ENCODE assay signal across 13 cellular contexts in genomic region chr19:3881272-3882040, GRCh38. TPM values are rescaled to one million over a fixed set of nuclear protein-coding genes. Genes with fewer than 3 reads are reported as not detected.
A peak's percentile ranks its signal among the peaks of the same experiment; 100 is the strongest.
DNase-seq lines count a peak whose midpoint lies in the region; ATAC-seq and TF ChIP-seq lines count a peak whose summit lies in the region.
"Had no signal": no experiment of that assay in that cellular context is flagged by ENCODE, and none has a peak within 500 bp of the region (broad histone marks: within the 10 kb centered on the region; RNA-seq: fewer than 3 reads in every experiment).

No MANE protein-coding gene starts in this region.

- peak overlapping the region; percentile 47 for H3K27ac ChIP-seq in VCaP
- no peak overlapping the region for H3K27ac ChIP-seq in transverse colon
- H3K27ac ChIP-seq: HL-60 had no signal

- intact Hi-C loops in transverse colon (cut with DNase I; ENCODE audit: low total_unique reads) = no loop called here

- no peaks in the 10 kb centered on the region for H3K79me2 ChIP-seq in Loucy (ENCODE audit: insufficient read depth, low read length)

- no peaks in the 10 kb centered on the region for H3K9me3 ChIP-seq in Loucy (ENCODE audit: insufficient read depth, low read depth, low read length)
- no peaks in the 10 kb centered on the region for H3K9me3 ChIP-seq in transverse colon

- H3K4me1 ChIP-seq in Loucy (ENCODE audit: insufficient read depth, low read length, poor library complexity, severe bottlenecking) = no peaks in the 10 kb centered on the region
- peaks cover 0 to 5% (median 0%) of the 10 kb centered on the region in 4 donors for H3K4me1 ChIP-seq in transverse colon

- ATAC-seq in naive B cell (ENCODE audit: low read depth in 2 of 2) = peak; percentile 51 to 70
- no peak for ATAC-seq in HG02678 (IDR thresholded peaks at IDR 0.05; ENCODE audit: unreplicated experiment)
- ATAC-seq: naive thymus-derived CD4-positive, alpha-beta T cell had no signal

- peak overlapping the region; percentile 64; the same call in 1 of the 2 replicates for H2AFZ ChIP-seq in Loucy (ENCODE audit: low read length)

- 8 to 13% methylated on average over 12 to 30 of the region's 31 CpGs for WGBS in transverse colon (ENCODE audit: low coverage in 1 of 2), 2 donors

- H3K27ac Mint-ChIP-seq in naive B cell = peak overlapping the region in 1 of 6 donors; percentile 35
- H3K27ac Mint-ChIP-seq: activated B cell treated with CpG ODN at 0.5 μM for 24 hours; naive thymus-derived CD4-positive, alpha-beta T cell had no signal

- TF ChIP-seq CTCF in Loucy (conservative IDR thresholded peaks at IDR 0.05; ENCODE audit: low read length) (no peak), VCaP (conservative IDR thresholded peaks at IDR 0.05) (no peak), transverse colon (IDR thresholded peaks at IDR 0.05) (no peak)

- H3K9ac ChIP-seq in Loucy (ENCODE audit: low read depth, low read length, poor library complexity, severe bottlenecking) = no peak overlapping the region

- in situ Hi-C loops in transverse colon (cut with MboI; ENCODE audit: low pct_ligation_motif_present in 1 of 4, low pct_unique_long_range_greater_than_20kb in 1 of 4, low sequenced_read_pairs in 3 of 4) = no loop called here

- peak; percentile 55 for DNase-seq in D341Med (ENCODE audit: low spot score)
- no peak for DNase-seq in naive B cell
- no peak for DNase-seq in transverse colon
- no peak for DNase-seq in activated gamma-delta T cell (lab: John Stamatoyannopoulos, UW)
- no peak for DNase-seq in GM19240 (ENCODE audit: insufficient read length, low spot score)
- DNase-seq: activated B cell treated with CpG ODN at 0.5 μM for 24 hours; naive thymus-derived CD4-positive, alpha-beta T cell had no signal

- TF ChIP-seq EP300 in transverse colon (IDR thresholded peaks at IDR 0.05; ENCODE audit: low read depth) = no peak

- H3K4me3 ChIP-seq in Loucy (ENCODE audit: low read length, poor library complexity, severe bottlenecking) = peak overlapping the region; percentile 20
- H3K4me3 ChIP-seq in transverse colon = no peak overlapping the region

- H3F3A ChIP-seq in Loucy (ENCODE audit: low read depth) = no peaks in the 10 kb centered on the region

- H3K27me3 Mint-ChIP-seq in naive B cell = peaks cover 19 to 68% (median 36%) of the 10 kb centered on the region in 3 donors

- no peaks in the 10 kb centered on the region for H3K9me2 ChIP-seq in Loucy (replicated peaks; ENCODE audit: low read depth, low read length)

- H3K4me2 ChIP-seq in Loucy (ENCODE audit: low read depth, low read length, poor library complexity, severe bottlenecking) = peak overlapping the region; percentile 46

- no peaks in the 10 kb centered on the region for H3K9me3 Mint-ChIP-seq in naive B cell
- H3K9me3 Mint-ChIP-seq: activated B cell treated with CpG ODN at 0.5 μM for 24 hours had no signal

- TF ChIP-seq POLR2A in transverse colon (IDR thresholded peaks at IDR 0.05) = no peak

- peaks cover 5 to 13% (median 6%) of the 10 kb centered on the region in 3 donors for H3K4me1 Mint-ChIP-seq in naive B cell

- no peaks in the 10 kb centered on the region for H3K36me3 Mint-ChIP-seq in naive B cell

- no peaks in the 10 kb centered on the region for H4K20me1 ChIP-seq in Loucy (ENCODE audit: insufficient read depth, low read length, poor library complexity, severe bottlenecking)

- H3K4me3 Mint-ChIP-seq in naive B cell = peak overlapping the region in 5 of 8 donors; percentile 39 to 80 (median 47)
- H3K4me3 Mint-ChIP-seq: activated B cell treated with CpG ODN at 0.5 μM for 24 hours had no signal

- no peaks in the 10 kb centered on the region for H3K36me3 ChIP-seq in Loucy (ENCODE audit: insufficient read depth, low read length)
- no peaks in the 10 kb centered on the region for H3K36me3 ChIP-seq in transverse colon

- no peaks in the 10 kb centered on the region for H3K27me3 ChIP-seq in Loucy (ENCODE audit: insufficient read depth, low read length, poor library complexity, severe bottlenecking)
- H3K27me3 ChIP-seq in transverse colon = peaks cover 67% of the 10 kb centered on the region

RNA-seq across cellular contexts. Expression of gene ATCAY, which starts 1.0 kb away (rescaled TPM):
- not detected for polyA plus RNA-seq in naive B cell (ENCODE audit: low read depth in 6 of 6)
- total RNA-seq in transverse colon = under 1 TPM in 3 of 4 donors, not detected in 1; 0.32 to 0.60 (median 0.55) TPM
- total RNA-seq: activated B cell treated with CpG ODN at 0.5 μM for 24 hours; naive thymus-derived CD4-positive, alpha-beta T cell; RPMI7951 had no signal
- polyA plus RNA-seq: esophagus; naive thymus-derived CD4-positive, alpha-beta T cell had no signal

RNA-seq across cellular contexts. Expression of gene ZFR2, which starts 12.6 kb away (rescaled TPM):
- 1 to 10 TPM in 1 of 6 donors, under 1 TPM in 2, not detected in 3; 0.45 to 3.5 (median 0.95) TPM for polyA plus RNA-seq in naive B cell (ENCODE audit: low read depth in 6 of 6)
- not detected for total RNA-seq in transverse colon
- total RNA-seq: RPMI7951 had no signal

RNA-seq across cellular contexts. Expression of gene NMRK2, which starts 51.4 kb away (rescaled TPM):
- not detected for polyA plus RNA-seq in naive B cell (ENCODE audit: low read depth in 6 of 6)
- total RNA-seq in transverse colon = under 1 TPM in 1 of 4 donors, not detected in 3; 0.41 TPM
- total RNA-seq: activated B cell treated with CpG ODN at 0.5 μM for 24 hours; naive thymus-derived CD4-positive, alpha-beta T cell; RPMI7951 had no signal
- polyA plus RNA-seq: naive thymus-derived CD4-positive, alpha-beta T cell had no signal
